1 cellular context compared by ENCODE assay signal in genomic region chr1:6596886-6597776, GRCh38.
TF ChIP-seq lines count a peak whose summit lies in the region.

No MANE protein-coding gene starts in this region.

TF ChIP-seq in WTC11, 78 proteins besides CTCF, POLR2A, EP300 and RAD21 (continued from another document):
- no peak for TF ChIP-seq ATF3 (CRISPR knock-in tag; conservative IDR thresholded peaks at IDR 0.05)
- no peak for TF ChIP-seq RELA (CRISPR knock-in tag; IDR thresholded peaks at IDR 0.05; ENCODE audit: borderline replicate concordance)
- TF ChIP-seq FOXK1 (CRISPR knock-in tag; IDR thresholded peaks at IDR 0.05) = no peak
- TF ChIP-seq HMGXB4 (CRISPR knock-in tag; IDR thresholded peaks at IDR 0.05) = no peak
- TF ChIP-seq ARID4B (CRISPR knock-in tag; IDR thresholded peaks at IDR 0.05; ENCODE audit: borderline replicate concordance) = no peak
- no peak for TF ChIP-seq TP53 (CRISPR knock-in tag; IDR thresholded peaks at IDR 0.05)
- no peak for TF ChIP-seq NR1H2 (CRISPR knock-in tag; IDR thresholded peaks at IDR 0.05)
- TF ChIP-seq TEAD1 (CRISPR knock-in tag; IDR thresholded peaks at IDR 0.05) = no peak
- no peak for TF ChIP-seq ZNF121 (CRISPR knock-in tag; IDR thresholded peaks at IDR 0.05)
- TF ChIP-seq CREM (CRISPR knock-in tag; IDR thresholded peaks at IDR 0.05) = no peak
- no peak for TF ChIP-seq MXD4 (CRISPR knock-in tag; IDR thresholded peaks at IDR 0.05; ENCODE audit: borderline replicate concordance)
- TF ChIP-seq ZNF263 (CRISPR knock-in tag; IDR thresholded peaks at IDR 0.05; ENCODE audit: low read depth) = no peak
- TF ChIP-seq PRRX2 (CRISPR knock-in tag; IDR thresholded peaks at IDR 0.05) = no peak
- TF ChIP-seq ETV6 (CRISPR knock-in tag; IDR thresholded peaks at IDR 0.05) = no peak
- no peak for TF ChIP-seq ZNF138 (CRISPR knock-in tag; conservative IDR thresholded peaks at IDR 0.05)
